ENCODE assay signal across 12 cellular contexts in genomic region chr6:160071805-160072687, GRCh38. TPM values are rescaled to one million over a fixed set of nuclear protein-coding genes. Genes with fewer than 3 reads are reported as not detected.
DNase-seq lines count a peak whose midpoint lies in the region; ATAC-seq, FAIRE-seq and TF ChIP-seq lines count a peak whose summit lies in the region.
"Had no signal": no experiment of that assay in that cellular context is flagged by ENCODE, and none has a peak within 500 bp of the region (broad histone marks: within the 10 kb centered on the region; RNA-seq: fewer than 3 reads in every experiment).

No MANE protein-coding gene starts in this region.

- no peak overlapping the region for H3K9ac ChIP-seq in neuronal stem cell (ENCODE audit: low read depth, low read length, poor library complexity)
- no peak overlapping the region for H3K9ac ChIP-seq in kidney (ENCODE audit: low read length in 2 of 2)

- no peaks in the 10 kb centered on the region for H3K4me1 ChIP-seq in neuronal stem cell (ENCODE audit: control insufficient read depth in 2 of 2, insufficient read depth in 1 of 2, low read depth in 1 of 2, low read length in 2 of 2)
- no peaks in the 10 kb centered on the region for H3K4me1 ChIP-seq in kidney (ENCODE audit: control insufficient read depth in 1 of 2, insufficient read depth in 1 of 2, low read depth in 1 of 2, low read length in 2 of 2)
- H3K4me1 ChIP-seq: esophagus squamous epithelium had no signal

- H4K8ac ChIP-seq in neuronal stem cell (ENCODE audit: low read depth, low read length), result no peak overlapping the region

- no peak overlapping the region for H3K23ac ChIP-seq in neuronal stem cell (ENCODE audit: low read depth, low read length, poor library complexity)

- H3K27ac ChIP-seq in 22Rv1 (no peak overlapping the region), RWPE1 (peak overlapping the region; percentile 8; the same call in 1 of the 2 replicates), neuronal stem cell (replicated peaks; ENCODE audit: low read length) (no peak overlapping the region), kidney (ENCODE audit: low read depth in 2 of 2, low read length in 2 of 2) (no peak overlapping the region)
- H3K27ac ChIP-seq: esophagus squamous epithelium had no signal

- H3K36me3 ChIP-seq in GM06990 (ENCODE audit: control insufficient read depth, insufficient read depth, low read length) (peaks cover 47% of the 10 kb centered on the region), neuronal stem cell (replicated peaks in 1 of 2; ENCODE audit: control insufficient read depth in 2 of 2, insufficient read depth in 2 of 2, low read length in 2 of 2) (peaks cover 67 to 100% of the 10 kb centered on the region in 2 donors), kidney (ENCODE audit: control insufficient read depth in 1 of 2, insufficient read depth in 2 of 2, low read length in 2 of 2) (peaks cover 58 to 81% of the 10 kb centered on the region in 2 donors)

- H3K4ac ChIP-seq in neuronal stem cell (ENCODE audit: low read length), result no peak overlapping the region

- DNase-seq in GM06990 (ENCODE audit: extremely low read depth, insufficient read length) (no peak), RWPE1 (ENCODE audit: low spot score) (no peak), fibroblast of villous mesenchyme (ENCODE audit: low read depth) (no peak), neuronal stem cell (ENCODE audit: low spot score) (no peak), kidney (no peak)
- DNase-seq: activated naive CD4-positive, alpha-beta T cell treated with anti-CD3 and anti-CD28 coated beads, Interleukin-2, amount 10 ng/mL, durations not matched to agents 7 days and 5 days; esophagus squamous epithelium; NCI-H446 treated with DMSO at 0.1 percent for 48 hours had no signal

- H2AK5ac ChIP-seq in neuronal stem cell (ENCODE audit: low read depth, low read length), result no peak overlapping the region

- POLR2A ChIA-PET in RWPE1 (lab: Yijun Ruan, JAX; ENCODE audit: low non-redundant PET), result no interaction called here

- no peak overlapping the region for H2AFZ ChIP-seq in neuronal stem cell (ENCODE audit: low read length)

- no peak overlapping the region for H2BK15ac ChIP-seq in neuronal stem cell (ENCODE audit: low read length)

- no peak overlapping the region for H3K4me3 ChIP-seq in GM06990 (replicated peaks; ENCODE audit: low read depth, low read length)
- no peak overlapping the region for H3K4me3 ChIP-seq in fibroblast of villous mesenchyme (ENCODE audit: low read depth, low read length)
- H3K4me3 ChIP-seq in neuronal stem cell (ENCODE audit: low read length in 2 of 2), result peak overlapping the region in 1 of 2 donors; percentile 5
- no peak overlapping the region for H3K4me3 ChIP-seq in kidney (ENCODE audit: low read length in 2 of 2)
- H3K4me3 ChIP-seq: esophagus squamous epithelium, skin epidermis had no signal

- H3K9me3 Mint-ChIP-seq in stimulated activated memory B cell treated with anti-CD40 and anti-IgM and Interleukin-4, amounts not matched to agents 10 μg/mL and 1 μg/mL and 100 μg/mL, for 72 hours, result no peaks in the 10 kb centered on the region
- H3K9me3 Mint-ChIP-seq: activated naive CD4-positive, alpha-beta T cell treated with anti-CD3 and anti-CD28 coated beads, Interleukin-2, amount 10 ng/mL, durations not matched to agents 7 days and 5 days had no signal

- H3K4me2 ChIP-seq in neuronal stem cell (ENCODE audit: insufficient read depth, low read length, poor library complexity, severe bottlenecking), result no peak overlapping the region

- no peak overlapping the region for H2BK120ac ChIP-seq in neuronal stem cell (ENCODE audit: low read depth, low read length)

- H3K4me1 Mint-ChIP-seq in stimulated activated memory B cell treated with anti-CD40 and anti-IgM and Interleukin-4, amounts not matched to agents 10 μg/mL and 1 μg/mL and 100 μg/mL, for 72 hours, result peaks cover 40% of the 10 kb centered on the region

- no peaks in the 10 kb centered on the region for H3K9me3 ChIP-seq in neuronal stem cell (replicated peaks in 1 of 2; ENCODE audit: control insufficient read depth in 2 of 2, insufficient read depth in 1 of 2, low read depth in 1 of 2, low read length in 2 of 2)
- no peaks in the 10 kb centered on the region for H3K9me3 ChIP-seq in kidney (ENCODE audit: control insufficient read depth in 1 of 2, low read length in 2 of 2)
- H3K9me3 ChIP-seq: esophagus squamous epithelium had no signal

- peaks cover 86% of the 10 kb centered on the region for H3K36me3 Mint-ChIP-seq in stimulated activated memory B cell treated with anti-CD40 and anti-IgM and Interleukin-4, amounts not matched to agents 10 μg/mL and 1 μg/mL and 100 μg/mL, for 72 hours

- no peak overlapping the region for H2BK5ac ChIP-seq in neuronal stem cell (ENCODE audit: low read length)

- H3K14ac ChIP-seq in neuronal stem cell (ENCODE audit: low read length), result no peak overlapping the region

- no CpG with 5 or more reads among the region's 11 CpGs for WGBS in neuronal stem cell (ENCODE audit: extremely low coverage in 2 of 2, insufficient read length in 2 of 2, insufficient replicate concordance in 1 of 2), 2 donors

- no peak overlapping the region for H4K91ac ChIP-seq in neuronal stem cell (ENCODE audit: low read depth, low read length, poor library complexity)

- CTCF ChIA-PET in RWPE1 (lab: Yijun Ruan, JAX), result interaction anchor here (0.5 to 1.0 kb wide), 2 partner anchors 9 to 118 kb away, joined by 3 to 4 read pairs; no protein-coding TSS in a partner anchor

- no peaks in the 10 kb centered on the region for H3K79me1 ChIP-seq in neuronal stem cell (ENCODE audit: low read depth, low read length)

- ATAC-seq in stimulated activated memory B cell treated with anti-CD40 and anti-IgM and Interleukin-4, amounts not matched to agents 10 μg/mL and 1 μg/mL and 100 μg/mL, for 72 hours, result no peak
- no peak for ATAC-seq in GM21526 (IDR thresholded peaks at IDR 0.05; ENCODE audit: low FRiP score, unreplicated experiment)

- no peaks in the 10 kb centered on the region for H3K27me3 Mint-ChIP-seq in stimulated activated memory B cell treated with anti-CD40 and anti-IgM and Interleukin-4, amounts not matched to agents 10 μg/mL and 1 μg/mL and 100 μg/mL, for 72 hours
- H3K27me3 Mint-ChIP-seq: activated naive CD4-positive, alpha-beta T cell treated with anti-CD3 and anti-CD28 coated beads, Interleukin-2, amount 10 ng/mL, durations not matched to agents 7 days and 5 days had no signal

- intact Hi-C loops in kidney (cut with DNase I), result no loop called here

- no peak for FAIRE-seq in kidney (lab: Jason Lieb, UNC)

- no peaks in the 10 kb centered on the region for H3K27me3 ChIP-seq in GM06990 (replicated peaks; ENCODE audit: control insufficient read depth, insufficient read depth, low read length)
- H3K27me3 ChIP-seq in neuronal stem cell (ENCODE audit: control insufficient read depth in 3 of 3, insufficient read depth in 3 of 3, low read depth in 1 of 3, low read length in 3 of 3), result no peaks in the 10 kb centered on the region
- H3K27me3 ChIP-seq: esophagus squamous epithelium had no signal

- no peak overlapping the region for H2BK12ac ChIP-seq in neuronal stem cell (ENCODE audit: low read length)

- no peak overlapping the region for H3K4me3 Mint-ChIP-seq in stimulated activated memory B cell treated with anti-CD40 and anti-IgM and Interleukin-4, amounts not matched to agents 10 μg/mL and 1 μg/mL and 100 μg/mL, for 72 hours
- H3K4me3 Mint-ChIP-seq: activated naive CD4-positive, alpha-beta T cell treated with anti-CD3 and anti-CD28 coated beads, Interleukin-2, amount 10 ng/mL, durations not matched to agents 7 days and 5 days had no signal

- H3K18ac ChIP-seq in neuronal stem cell (ENCODE audit: low read length), result no peak overlapping the region

- H3K27ac Mint-ChIP-seq in stimulated activated memory B cell treated with anti-CD40 and anti-IgM and Interleukin-4, amounts not matched to agents 10 μg/mL and 1 μg/mL and 100 μg/mL, for 72 hours, result no peak overlapping the region

- TF ChIP-seq CTCF in 22Rv1 (IDR thresholded peaks at IDR 0.05) (peak; percentile 12; the same call in 1 of the 2 replicates), GM06990 (IDR thresholded peaks at IDR 0.05; ENCODE audit: insufficient read depth, low read length, poor library complexity, severe bottlenecking) (peak; percentile 32), RWPE1 (conservative IDR thresholded peaks at IDR 0.05; ENCODE audit: low read depth) (no peak), fibroblast of villous mesenchyme (IDR thresholded peaks at IDR 0.05; ENCODE audit: insufficient read depth, low read depth, low read length) (peak; percentile 14), kidney (IDR thresholded peaks at IDR 0.05; ENCODE audit: borderline replicate concordance, extremely low read depth, insufficient read depth) (no peak)

RNA-seq across cellular contexts. Expression of gene SLC22A1, which starts 49.6 kb away (rescaled TPM):
- total RNA-seq in fibroblast of villous mesenchyme (0.32 and 0.86 TPM in 2 replicates), kidney (2.3 TPM)
- 0.28 TPM for polyA plus RNA-seq in neuronal stem cell (2013, experiment 1 of 2)
- polyA plus RNA-seq in neuronal stem cell (2013, experiment 2 of 2), result 0.21 TPM
- 1.4 TPM for polyA plus RNA-seq in kidney (ENCODE audit: insufficient read depth, low read depth, low replicate concordance)

Comparison
In these comparisons a context has a peak if more than half of its experiments do, and no peak if none do; other contexts are left out.
1. CTCF ChIP-seq: peak in 22Rv1 (single experiment), GM06990 (single experiment) and fibroblast of villous mesenchyme (single experiment); none in RWPE1 (single experiment) and kidney (single experiment).